21 cellular contexts compared by ENCODE assay signal in genomic region chr16:82298472-82298871, GRCh38.
"Had no signal": no experiment of that assay in that cellular context is flagged by ENCODE, and none has a peak within 500 bp of the region (broad histone marks: within the 10 kb centered on the region; RNA-seq: fewer than 3 reads in every experiment).

No MANE protein-coding gene starts in this region.

- H3K4me1 Mint-ChIP-seq: mesothelial cell of epicardium; naive B cell; stimulated activated memory B cell treated with anti-CD40 and anti-IgM and Interleukin-4, amounts not matched to agents 10 μg/mL and 1 μg/mL and 100 μg/mL, for 72 hours had no signal

- H3K4me3 Mint-ChIP-seq: mesothelial cell of epicardium; naive B cell; nephron progenitor cell; stimulated activated memory B cell treated with anti-CD40 and anti-IgM and Interleukin-4, amounts not matched to agents 10 μg/mL and 1 μg/mL and 100 μg/mL, for 72 hours; stimulated activated naive CD8-positive, alpha-beta T cell treated with anti-CD3 and anti-CD28 coated beads, Interleukin-15, Interleukin-2, amounts not matched to agents 100 ng/mL and 50 ng/mL, for 24 hours had no signal

- H3K9me3 Mint-ChIP-seq: mesothelial cell of epicardium; stimulated activated memory B cell treated with anti-CD40 and anti-IgM and Interleukin-4, amounts not matched to agents 10 μg/mL and 1 μg/mL and 100 μg/mL, for 72 hours; stimulated activated naive CD8-positive, alpha-beta T cell treated with anti-CD3 and anti-CD28 coated beads, Interleukin-15, Interleukin-2, amounts not matched to agents 100 ng/mL and 50 ng/mL, for 24 hours had no signal

- ATAC-seq: left lobe of liver; mucosa of descending colon; psoas muscle; right cardiac atrium; stimulated activated memory B cell treated with anti-CD40 and anti-IgM and Interleukin-4, amounts not matched to agents 10 μg/mL and 1 μg/mL and 100 μg/mL, for 72 hours; upper lobe of right lung had no signal

- DNase-seq: dorsolateral prefrontal cortex; effector CD4-positive, alpha-beta T cell; mesenchymal stem cell; mucosa of descending colon; naive B cell; nephron progenitor cell; nucleus accumbens; ovary; posterior cingulate gyrus; psoas muscle; right cardiac atrium; sigmoid colon; stimulated activated CD4-positive, alpha-beta T cell treated with anti-CD3 and anti-CD28 coated beads, Interleukin-2, amount 100 ng/mL, for 24 hours; stimulated activated CD4-positive, alpha-beta T cell treated with anti-CD3 and anti-CD28 coated beads, Interleukin-4, amount 100 ng/mL, for 24 hours; transverse colon; upper lobe of right lung; uterus had no signal

- H3K36me3 Mint-ChIP-seq: mesothelial cell of epicardium; naive B cell; stimulated activated memory B cell treated with anti-CD40 and anti-IgM and Interleukin-4, amounts not matched to agents 10 μg/mL and 1 μg/mL and 100 μg/mL, for 72 hours had no signal

- H3K27me3 Mint-ChIP-seq: stimulated activated memory B cell treated with anti-CD40 and anti-IgM and Interleukin-4, amounts not matched to agents 10 μg/mL and 1 μg/mL and 100 μg/mL, for 72 hours had no signal

- H3K27ac Mint-ChIP-seq: mesothelial cell of epicardium; naive B cell; nephron progenitor cell; stimulated activated memory B cell treated with anti-CD40 and anti-IgM and Interleukin-4, amounts not matched to agents 10 μg/mL and 1 μg/mL and 100 μg/mL, for 72 hours; stimulated activated naive CD8-positive, alpha-beta T cell treated with anti-CD3 and anti-CD28 coated beads, Interleukin-15, Interleukin-2, amounts not matched to agents 100 ng/mL and 50 ng/mL, for 24 hours had no signal
